21 cellular contexts compared by ENCODE assay signal in the genomic region with DNA sequence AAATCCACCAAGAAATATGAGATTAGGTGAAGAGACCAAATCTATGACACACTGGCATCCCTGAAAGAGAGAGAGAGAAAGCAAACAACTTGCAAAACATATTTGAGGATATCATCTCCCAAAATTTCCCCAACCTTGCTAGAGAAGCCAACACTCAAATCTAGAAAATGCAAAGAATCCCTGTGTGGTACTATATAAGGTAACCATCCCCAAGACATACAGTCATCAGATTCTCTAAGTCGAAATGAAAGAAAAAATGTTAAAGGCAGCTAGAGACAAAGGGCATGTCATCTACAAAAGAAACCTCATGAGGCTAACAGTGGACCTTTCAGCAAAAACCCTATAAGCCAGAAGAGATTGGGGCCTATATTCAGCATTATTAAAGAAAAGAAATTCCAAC.
A peak's percentile ranks its signal among the peaks of the same experiment; 100 is the strongest.
DNase-seq lines count a peak whose midpoint lies in the region; ATAC-seq, FAIRE-seq and TF ChIP-seq lines count a peak whose summit lies in the region.
"Had no signal": no experiment of that assay in that cellular context is flagged by ENCODE, and none has a peak within 500 bp of the region (broad histone marks: within the 10 kb centered on the region; RNA-seq: fewer than 3 reads in every experiment).

No MANE protein-coding gene starts in this region.

- no peaks in the 10 kb centered on the region for H3K36me3 Mint-ChIP-seq in activated CD4-positive, alpha-beta T cell treated with anti-CD3 and anti-CD28 coated beads, Interleukin-2, amount 10 ng/mL, durations not matched to agents 24 days and 14 days (ENCODE audit: low read depth)
- peaks cover 19% of the 10 kb centered on the region for H3K36me3 Mint-ChIP-seq in activated naive CD4-positive, alpha-beta T cell treated with anti-CD3 and anti-CD28 coated beads, Interleukin-2, amount 50 U/mL, for 24 hours
- H3K36me3 Mint-ChIP-seq: CD4-positive, CD25-positive, alpha-beta regulatory T cell; CD8-positive, alpha-beta T cell had no signal

- peak overlapping the region; percentile 29 for H3K27ac Mint-ChIP-seq in activated CD4-positive, alpha-beta T cell treated with anti-CD3 and anti-CD28 coated beads, Interleukin-2, amount 10 ng/mL, durations not matched to agents 24 days and 14 days
- H3K27ac Mint-ChIP-seq in activated naive CD4-positive, alpha-beta T cell treated with anti-CD3 and anti-CD28 coated beads, Interleukin-2, amount 50 U/mL, for 24 hours, result peak overlapping the region; percentile 20
- H3K27ac Mint-ChIP-seq: B cell; CD8-positive, alpha-beta T cell had no signal

- TF ChIP-seq RAD21 in HCT116 (IDR thresholded peaks at IDR 0.05; ENCODE audit: low read depth), result no peak

- H3K4me1 ChIP-seq in HCT116 (ENCODE audit: control insufficient read depth in 1 of 2, insufficient read depth in 2 of 2, low read length in 2 of 2), result peaks cover 43 to 55% of the 10 kb centered on the region in 2 experiments
- peaks cover 33% of the 10 kb centered on the region for H3K4me1 ChIP-seq in endothelial cell of umbilical vein (ENCODE audit: control insufficient read depth, extremely low read depth, insufficient read depth, low read length)
- H3K4me1 ChIP-seq: HAP-1 had no signal

- TF ChIP-seq POLR2A in HCT116 (IDR thresholded peaks at IDR 0.05; ENCODE audit: borderline replicate concordance, extremely low read depth, insufficient read depth, insufficient read length) (no peak), endothelial cell of umbilical vein (IDR thresholded peaks at IDR 0.05; ENCODE audit: low read depth, low read length) (no peak)

- no peak for DNase-seq in activated CD4-positive, alpha-beta T cell treated with anti-CD3 and anti-CD28 coated beads, Interleukin-2, amount 10 ng/mL, durations not matched to agents 24 days and 14 days
- DNase-seq in activated CD4-positive, alpha-beta T cell treated with anti-CD3 and anti-CD28 coated beads for 4 hours, result no peak
- no peak for DNase-seq in activated naive CD4-positive, alpha-beta T cell treated with Interleukin-2 at 50 U/mL for 16 hours
- DNase-seq in HCT116 (ENCODE audit: low read depth, low spot score) (no peak), endothelial cell of umbilical vein (ENCODE audit: low read depth, low spot score) (no peak)
- DNase-seq: Caco-2; CD4-positive, CD25-positive, alpha-beta regulatory T cell; CD8-positive, alpha-beta T cell; DMS153; DND-41; GOT3 had no signal

- no peaks in the 10 kb centered on the region for H3K9me2 ChIP-seq in HCT116 (ENCODE audit: insufficient read depth)

- no peak for TF ChIP-seq CTCF in HCT116 (IDR thresholded peaks at IDR 0.05 in 2 of 3, conservative IDR thresholded peaks at IDR 0.05 in 1 of 3; ENCODE audit: borderline replicate concordance in 1 of 3, insufficient read depth in 1 of 3, low read depth in 2 of 3, low read length in 2 of 3)
- no peak for TF ChIP-seq CTCF in endothelial cell of umbilical vein (IDR thresholded peaks at IDR 0.05; ENCODE audit: extremely low read depth in 1 of 2, insufficient read depth in 1 of 2, low read depth in 1 of 2, low read length in 2 of 2)

- H2AFZ ChIP-seq in HCT116 (ENCODE audit: low read depth, low read length, poor library complexity, severe bottlenecking) (peak overlapping the region; percentile 45), endothelial cell of umbilical vein (ENCODE audit: low read depth, low read length) (no peak overlapping the region)

- POLR2A ChIA-PET in HCT116 (lab: Charles Lee), result no interaction called here
- POLR2A ChIA-PET in endothelial cell of umbilical vein (lab: Charles Lee), result no interaction called here

- H3K79me2 ChIP-seq in HCT116 (ENCODE audit: insufficient read depth, low read length) (no peaks in the 10 kb centered on the region), endothelial cell of umbilical vein (ENCODE audit: control insufficient read depth, insufficient read depth, low read length) (no peaks in the 10 kb centered on the region)

- H3K27me3 ChIP-seq in HCT116 (ENCODE audit: insufficient read depth, low read length) (no peaks in the 10 kb centered on the region), endothelial cell of umbilical vein (ENCODE audit: control insufficient read depth in 2 of 2, insufficient read depth in 2 of 2, low read length in 2 of 2) (no peaks in the 10 kb centered on the region)
- H3K27me3 ChIP-seq: BLaER1 had no signal

- H3K36me3 ChIP-seq in HCT116 (ENCODE audit: control insufficient read depth in 1 of 2, insufficient read depth in 2 of 2, low read length in 2 of 2), result peaks cover 0 to 10% of the 10 kb centered on the region in 2 experiments; a peak in 1 of 4 replicates
- H3K36me3 ChIP-seq in endothelial cell of umbilical vein (ENCODE audit: control insufficient read depth in 2 of 2, extremely low read depth in 1 of 2, insufficient read depth in 2 of 2, low read length in 2 of 2), result no peaks in the 10 kb centered on the region
- H3K36me3 ChIP-seq: BLaER1, HAP-1 had no signal

- H3K9me3 Mint-ChIP-seq in activated CD4-positive, alpha-beta T cell treated with anti-CD3 and anti-CD28 coated beads, Interleukin-2, amount 10 ng/mL, durations not matched to agents 24 days and 14 days, result peaks cover 7% of the 10 kb centered on the region
- peaks cover 23% of the 10 kb centered on the region for H3K9me3 Mint-ChIP-seq in activated naive CD4-positive, alpha-beta T cell treated with anti-CD3 and anti-CD28 coated beads, Interleukin-2, amount 50 U/mL, for 24 hours

- H3K9me3 ChIP-seq in HCT116 (ENCODE audit: control insufficient read depth in 1 of 2, insufficient read depth in 1 of 2, low read depth in 1 of 2, low read length in 2 of 2) (0 out of 4 replicates have a peak, but pooled peaks cover 0 to 6% of the 10 kb centered on the region in 2 experiments), endothelial cell of umbilical vein (replicated peaks; ENCODE audit: control insufficient read depth, insufficient read depth, low read length) (no peaks in the 10 kb centered on the region)
- H3K9me3 ChIP-seq: BLaER1, Caco-2, HAP-1 had no signal

- no peak overlapping the region for H3K4me2 ChIP-seq in HCT116 (ENCODE audit: low read length)
- H3K4me2 ChIP-seq in endothelial cell of umbilical vein (ENCODE audit: insufficient read depth, low read length), result no peak overlapping the region
- H3K4me2 ChIP-seq: BLaER1 had no signal

- intact Hi-C loops in activated CD4-positive, alpha-beta T cell treated with anti-CD3 and anti-CD28 coated beads, Interleukin-2, amount 10 ng/mL, durations not matched to agents 24 days and 14 days (cut with micrococcal nuclease), result no loop called here
- intact Hi-C loops in HCT116 (cut with micrococcal nuclease) (loop anchor here (5.0 kb wide), 1 partner anchor 372 kb away; no protein-coding TSS in a partner anchor), endothelial cell of umbilical vein (cut with micrococcal nuclease) (loop anchor here (5.0 to 10.0 kb wide), 3 partner anchors 497 to 685 kb away; a partner anchor contains a TSS)

- no peaks in the 10 kb centered on the region for H3K27me3 Mint-ChIP-seq in activated CD4-positive, alpha-beta T cell treated with anti-CD3 and anti-CD28 coated beads, Interleukin-2, amount 10 ng/mL, durations not matched to agents 24 days and 14 days
- no peaks in the 10 kb centered on the region for H3K27me3 Mint-ChIP-seq in activated naive CD4-positive, alpha-beta T cell treated with anti-CD3 and anti-CD28 coated beads, Interleukin-2, amount 50 U/mL, for 24 hours
- H3K27me3 Mint-ChIP-seq: B cell; CD4-positive, CD25-positive, alpha-beta regulatory T cell had no signal

- no peak overlapping the region for H3K4me3 Mint-ChIP-seq in activated CD4-positive, alpha-beta T cell treated with anti-CD3 and anti-CD28 coated beads, Interleukin-2, amount 10 ng/mL, durations not matched to agents 24 days and 14 days
- H3K4me3 Mint-ChIP-seq in activated naive CD4-positive, alpha-beta T cell treated with anti-CD3 and anti-CD28 coated beads, Interleukin-2, amount 50 U/mL, for 24 hours, result no peak overlapping the region
- H3K4me3 Mint-ChIP-seq: B cell; CD4-positive, CD25-positive, alpha-beta regulatory T cell; CD8-positive, alpha-beta T cell had no signal

- ATAC-seq in HCT116 (no peak), HG02973 (IDR thresholded peaks at IDR 0.05; ENCODE audit: unreplicated experiment) (no peak)
- ATAC-seq: CD8-positive, alpha-beta T cell had no signal

- peak; percentile 8 for FAIRE-seq in endothelial cell of umbilical vein (lab: Jason Lieb, UNC)
- FAIRE-seq: A204.1, G401.6, H54 had no signal

- no peak overlapping the region for H3K4me3 ChIP-seq in HCT116 (replicated peaks in 1 of 2; ENCODE audit: low read depth in 1 of 2, low read length in 2 of 2)
- no peak overlapping the region for H3K4me3 ChIP-seq in endothelial cell of umbilical vein (replicated peaks in 1 of 3; ENCODE audit: insufficient read depth in 1 of 3, low read depth in 1 of 3, low read length in 3 of 3)
- H3K4me3 ChIP-seq: BLaER1, HAP-1 had no signal

- dilution Hi-C loops in endothelial cell of umbilical vein (cut with MboI; ENCODE audit: extremely low pct_ligation_motif_present, low sequenced_read_pairs), result no loop called here

- no peaks in the 10 kb centered on the region for H3K9me1 ChIP-seq in endothelial cell of umbilical vein (replicated peaks; ENCODE audit: control insufficient read depth, extremely low read depth, insufficient read depth, low read length)

- CTCF ChIA-PET in HCT116 (lab: Charles Lee), result no interaction called here
- CTCF ChIA-PET in endothelial cell of umbilical vein (lab: Charles Lee), result no interaction called here

- no peak overlapping the region for H3K9ac ChIP-seq in HCT116 (ENCODE audit: low read length)
- H3K9ac ChIP-seq in endothelial cell of umbilical vein (replicated peaks; ENCODE audit: extremely low read depth, insufficient read depth, low read length), result no peak overlapping the region
- H3K9ac ChIP-seq: BLaER1 had no signal

- peaks cover 23% of the 10 kb centered on the region for H3K4me1 Mint-ChIP-seq in activated CD4-positive, alpha-beta T cell treated with anti-CD3 and anti-CD28 coated beads, Interleukin-2, amount 10 ng/mL, durations not matched to agents 24 days and 14 days
- H3K4me1 Mint-ChIP-seq in activated naive CD4-positive, alpha-beta T cell treated with anti-CD3 and anti-CD28 coated beads, Interleukin-2, amount 50 U/mL, for 24 hours, result peaks cover 80% of the 10 kb centered on the region
- H3K4me1 Mint-ChIP-seq: B cell had no signal

- no peak overlapping the region for H3K27ac ChIP-seq in HCT116 (ENCODE audit: low read depth, low read length)
- H3K27ac ChIP-seq in endothelial cell of umbilical vein (ENCODE audit: insufficient read depth, low read depth, low read length), result no peak overlapping the region
- H3K27ac ChIP-seq: 22Rv1, BLaER1, C4-2B had no signal

- RAD21 ChIA-PET in HCT116 (lab: Charles Lee; ENCODE audit: low non-redundant PET in 1 of 2, low total read pairs in 2 of 2, uncharacterized antibody in 2 of 2, unreplicated experiment in 2 of 2), result no interaction called here

- BruUV-seq in HCT116 (replicated peaks; lab: Mats Ljungman, UMichigan) (no TSS peak), endothelial cell of umbilical vein (replicated peaks; lab: Mats Ljungman, UMichigan) (no TSS peak)

- no peaks in the 10 kb centered on the region for H4K20me1 ChIP-seq in HCT116 (ENCODE audit: insufficient read depth)
- H4K20me1 ChIP-seq in endothelial cell of umbilical vein (replicated peaks; ENCODE audit: control insufficient read depth, extremely low read depth, insufficient read depth, low read length), result no peaks in the 10 kb centered on the region
- H4K20me1 ChIP-seq: BLaER1 had no signal

TF ChIP-seq in HCT116, 20 proteins besides CTCF, POLR2A, EP300 and RAD21 (continues in another document):
- no peak for TF ChIP-seq EZH2 (IDR thresholded peaks at IDR 0.05)

TF ChIP-seq in endothelial cell of umbilical vein, 7 proteins besides CTCF, POLR2A, EP300 and RAD21 (continues in another document):
- no peak for TF ChIP-seq MYC (IDR thresholded peaks at IDR 0.05; ENCODE audit: low read depth, low read length)
